12 cellular contexts compared by ENCODE assay signal in the genomic region with DNA sequence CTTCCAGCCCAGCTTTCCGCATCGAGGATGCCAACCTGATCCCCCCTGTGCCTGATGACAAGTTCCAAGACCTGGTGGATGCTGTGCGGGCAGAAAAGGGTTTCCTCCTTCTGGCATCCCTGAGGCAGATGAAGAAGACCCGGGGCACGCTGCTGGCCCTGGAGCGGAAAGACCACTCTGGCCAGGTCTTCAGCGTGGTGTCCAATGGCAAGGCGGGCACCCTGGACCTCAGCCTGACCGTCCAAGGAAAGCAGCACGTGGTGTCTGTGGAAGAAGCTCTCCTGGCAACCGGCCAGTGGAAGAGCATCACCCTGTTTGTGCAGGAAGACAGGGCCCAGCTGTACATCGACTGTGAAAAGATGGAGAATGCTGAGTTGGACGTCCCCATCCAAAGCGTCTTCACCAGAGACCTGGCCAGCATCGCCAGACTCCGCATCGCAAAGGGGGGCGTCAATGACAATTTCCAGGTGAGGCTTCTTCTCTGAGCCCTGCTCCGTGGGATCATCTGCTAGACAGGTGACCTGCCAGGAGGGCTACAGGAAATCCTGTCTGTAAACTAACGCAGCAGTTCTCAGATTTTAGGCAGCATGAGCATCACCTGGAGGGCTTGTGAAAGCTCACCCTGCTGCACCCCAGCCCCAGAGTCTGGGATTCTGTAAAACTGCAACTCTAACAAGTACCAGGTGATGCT. TPM values are rescaled to one million over a fixed set of nuclear protein-coding genes. Genes with fewer than 3 reads are reported as not detected.
A peak's percentile ranks its signal among the peaks of the same experiment; 100 is the strongest.
DNase-seq lines count a peak whose midpoint lies in the region; ATAC-seq, FAIRE-seq and TF ChIP-seq lines count a peak whose summit lies in the region.
"Had no signal": no experiment of that assay in that cellular context is flagged by ENCODE, and none has a peak within 500 bp of the region (broad histone marks: within the 10 kb centered on the region; RNA-seq: fewer than 3 reads in every experiment).

No MANE protein-coding gene starts in this region.

- no peak for FAIRE-seq in GM12892 (lab: Jason Lieb, UNC)
- FAIRE-seq: GM12891 had no signal

- peaks cover 56% of the 10 kb centered on the region for H3K36me3 Mint-ChIP-seq in chondrocyte (ENCODE audit: low read depth)
- H3K36me3 Mint-ChIP-seq: activated CD8-positive, alpha-beta memory T cell treated with anti-CD3 and anti-CD28 coated beads, Interleukin-2, amount 10 ng/mL, durations not matched to agents 7 days and 5 days had no signal

- 0 out of 2 replicates have a peak, but pooled peaks cover 3% of the 10 kb centered on the region for H3K27me3 ChIP-seq in HUES6 (ENCODE audit: control insufficient read depth, insufficient read depth, low read length)

- TF ChIP-seq POLR2A in GM12892 (IDR thresholded peaks at IDR 0.05; ENCODE audit: low read depth, low read length) = no peak

- H3K9me3 ChIP-seq in HUES6 (ENCODE audit: control insufficient read depth, insufficient read depth, low read depth, low read length) = no peaks in the 10 kb centered on the region

- H3K27ac Mint-ChIP-seq in chondrocyte (ENCODE audit: unreplicated experiment) = peak overlapping the region; percentile 97
- H3K27ac Mint-ChIP-seq: activated CD8-positive, alpha-beta memory T cell treated with anti-CD3 and anti-CD28 coated beads, Interleukin-2, amount 10 ng/mL, durations not matched to agents 7 days and 5 days had no signal

- H3K4me1 ChIP-seq in HUES6 (ENCODE audit: control insufficient read depth, insufficient read depth, low read length) = peaks cover 20% of the 10 kb centered on the region

- peak overlapping the region; percentile 94 for H3K9ac ChIP-seq in HUES6 (ENCODE audit: low read length)

- H3K4me3 ChIP-seq in HUES6 (ENCODE audit: low read depth, low read length) (peak overlapping the region; percentile 79), skin epidermis (peak overlapping the region; percentile 36 to 65 (median 55))

- no peak for ATAC-seq in GM19397 (IDR thresholded peaks at IDR 0.05; ENCODE audit: unreplicated experiment)
- ATAC-seq: activated CD8-positive, alpha-beta memory T cell treated with anti-CD3 and anti-CD28 coated beads, Interleukin-2, amount 10 ng/mL, durations not matched to agents 7 days and 5 days had no signal

- H3K9me3 Mint-ChIP-seq in chondrocyte (ENCODE audit: low read depth) = no peaks in the 10 kb centered on the region

- peaks cover 72% of the 10 kb centered on the region for H3K4me1 Mint-ChIP-seq in chondrocyte (ENCODE audit: low read depth)

- peak overlapping the region; percentile 99 for H3K4me3 Mint-ChIP-seq in chondrocyte (ENCODE audit: unreplicated experiment)

- H3K36me3 ChIP-seq in HUES6 (ENCODE audit: control insufficient read depth, insufficient read depth, low read length) = peaks cover 53% of the 10 kb centered on the region

- H3K27me3 Mint-ChIP-seq in chondrocyte (ENCODE audit: low read depth) = no peaks in the 10 kb centered on the region

- H3K27ac ChIP-seq in HUES6 (ENCODE audit: low read depth, low read length) (no peak overlapping the region), skin epidermis (peak overlapping the region in 12 of 21 experiments; percentile 87 to 98 (median 91))

- TF ChIP-seq CTCF in chondrocyte (IDR thresholded peaks at IDR 0.05) = no peak

- DNase-seq in chondrocyte (ENCODE audit: low spot score) = no peak
- peak; percentile 69 for DNase-seq in kidney tubule cell (ENCODE audit: low spot score)
- no peak for DNase-seq in islet precursor cell
- no peak for DNase-seq in KG1 (lab: John Stamatoyannopoulos, UW)
- DNase-seq in GM12892 (ENCODE audit: insufficient read length) = no peak
- DNase-seq: activated CD8-positive, alpha-beta memory T cell treated with anti-CD3 and anti-CD28 coated beads, Interleukin-2, amount 10 ng/mL, durations not matched to agents 7 days and 5 days; hippocampal formation; NCI-H345 had no signal

RNA-seq across cellular contexts. Expression of gene THBS1, which starts 1.6 kb away (rescaled TPM):
- total RNA-seq in chondrocyte = 1,967 to 2,361 TPM (median 2,311 TPM) in 3 replicates
- 0.23 TPM for polyA plus RNA-seq in GM12892 (2012; ENCODE audit: missing spikeins)
